In the genomic region with DNA sequence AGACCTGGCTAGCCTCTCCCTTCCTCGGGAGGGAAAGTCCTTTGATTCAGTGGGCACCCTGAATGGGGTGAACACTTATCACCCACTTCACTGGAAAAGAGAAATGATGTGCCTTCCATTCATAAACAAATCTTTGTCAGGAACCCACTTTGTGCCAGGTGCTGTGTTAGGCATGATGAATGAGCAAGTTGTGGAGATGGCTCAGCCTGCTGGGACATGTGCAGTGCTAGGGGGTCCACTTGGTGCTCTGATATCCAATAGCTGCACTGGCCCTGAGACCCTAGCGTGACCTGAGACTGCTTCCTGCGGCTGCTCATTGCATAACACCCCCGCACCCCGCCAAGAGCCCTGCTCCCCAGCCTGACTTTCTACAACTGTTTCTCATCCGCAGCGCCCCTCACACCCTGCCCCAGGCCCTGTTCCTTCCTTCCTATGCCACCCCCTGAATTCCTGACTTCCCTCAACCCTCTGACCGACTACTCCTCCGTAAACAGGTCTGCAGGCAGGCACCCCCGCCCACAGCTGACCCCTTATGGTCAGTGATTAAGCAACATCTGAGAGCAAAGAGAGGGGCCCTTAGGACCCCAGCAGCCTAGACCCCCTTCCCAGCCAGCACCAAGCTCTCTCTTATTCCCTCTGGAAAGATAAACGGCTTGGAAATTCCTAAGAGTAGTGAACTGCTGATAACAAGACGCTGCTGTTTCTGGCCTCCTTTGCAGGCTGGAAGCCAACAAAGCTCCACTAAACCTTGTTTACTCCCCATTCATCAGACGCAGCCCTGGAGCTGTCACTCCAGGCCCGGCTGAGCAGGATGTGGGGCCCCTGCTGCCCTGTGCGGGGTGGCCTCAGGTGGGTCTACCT, we compare ENCODE assay signal across 10 cellular contexts. TPM values are rescaled to one million over a fixed set of nuclear protein-coding genes. Genes with fewer than 3 reads are reported as not detected.
DNase-seq lines count a peak whose midpoint lies in the region; ATAC-seq, FAIRE-seq and TF ChIP-seq lines count a peak whose summit lies in the region.
"Had no signal": no experiment of that assay in that cellular context is flagged by ENCODE, and none has a peak within 500 bp of the region (broad histone marks: within the 10 kb centered on the region; RNA-seq: fewer than 3 reads in every experiment).

No MANE protein-coding gene starts in this region.

- H3K36me3 ChIP-seq in ascending aorta (peaks cover 43 to 76% of the 10 kb centered on the region in 2 donors), upper lobe of right lung (peaks cover 31% of the 10 kb centered on the region)

- FAIRE-seq in H54 (lab: Jason Lieb, UNC) = no peak

- CTCF ChIA-PET in T-cell (lab: Charles Lee) = interaction anchor here (0.6 to 2.3 kb wide), 3 partner anchors 19 to 1353 kb away, joined by 3 to 6 read pairs (median 4); no protein-coding TSS in a partner anchor

- H3K27ac ChIP-seq in ascending aorta = peak overlapping the region; percentile 58 to 75
- H3K27ac ChIP-seq in upper lobe of right lung = peak overlapping the region; percentile 68
- H3K27ac ChIP-seq: SJSA1 had no signal

- POLR2A ChIA-PET in T-cell (lab: Charles Lee) = no interaction called here

- peak overlapping the region; percentile 18 to 30 for H3K4me3 ChIP-seq in ascending aorta
- no peak overlapping the region for H3K4me3 ChIP-seq in fibroblast of the aortic adventitia (ENCODE audit: low read depth, low read length)
- H3K4me3 ChIP-seq in upper lobe of right lung = no peak overlapping the region
- H3K4me3 ChIP-seq: SJSA1 had no signal

- intact Hi-C loops in ascending aorta (cut with DNase I) (no loop called here), upper lobe of right lung (cut with DNase I) (no loop called here)

- H3K36me3 Mint-ChIP-seq in neural crest cell (ENCODE audit: low read depth) (no peaks in the 10 kb centered on the region), T-cell (peaks cover 47% of the 10 kb centered on the region)

- H3K4me1 ChIP-seq in ascending aorta = peaks cover 62 to 98% of the 10 kb centered on the region in 2 donors
- peaks cover 81% of the 10 kb centered on the region for H3K4me1 ChIP-seq in upper lobe of right lung

- peak overlapping the region; percentile 31 for H3K27ac Mint-ChIP-seq in neural crest cell (ENCODE audit: unreplicated experiment)
- H3K27ac Mint-ChIP-seq in T-cell = no peak overlapping the region

- no peak for TF ChIP-seq POLR2A in H54 (IDR thresholded peaks at IDR 0.05; ENCODE audit: low read depth, low read length)

- no peaks in the 10 kb centered on the region for H3K27me3 ChIP-seq in ascending aorta
- H3K27me3 ChIP-seq in upper lobe of right lung = no peaks in the 10 kb centered on the region
- H3K27me3 ChIP-seq: SJSA1 had no signal

- ATAC-seq in upper lobe of right lung = peak; percentile 14
- no peak for ATAC-seq in T-cell (replicated peaks in 1 of 4)
- ATAC-seq in GM18873 (IDR thresholded peaks at IDR 0.05; ENCODE audit: low FRiP score, unreplicated experiment) = no peak

- H3K27me3 Mint-ChIP-seq in neural crest cell (ENCODE audit: low read depth) (no peaks in the 10 kb centered on the region), T-cell (no peaks in the 10 kb centered on the region)

- TF ChIP-seq CTCF in ascending aorta (IDR thresholded peaks at IDR 0.05) (no peak), fibroblast of the aortic adventitia (IDR thresholded peaks at IDR 0.05; ENCODE audit: insufficient read depth, low read length) (no peak), neural crest cell (conservative IDR thresholded peaks at IDR 0.05) (no peak), upper lobe of right lung (IDR thresholded peaks at IDR 0.05) (no peak)

- DNase-seq in ascending aorta (ENCODE audit: low spot score in 2 of 2) = no peak
- peak; percentile 80 for DNase-seq in fibroblast of the aortic adventitia (ENCODE audit: low read depth)
- no peak for DNase-seq in neural crest cell (ENCODE audit: low read depth, low spot score)
- DNase-seq in upper lobe of right lung = no peak
- no peak for DNase-seq in T-cell
- DNase-seq in H54 (ENCODE audit: insufficient read length, low spot score) = no peak
- DNase-seq: NCI-H2029; stimulated activated naive CD4-positive, alpha-beta T cell had no signal

- H3K4me3 Mint-ChIP-seq in neural crest cell = no peak overlapping the region
- H3K4me3 Mint-ChIP-seq in T-cell = no peak overlapping the region

- H3K9me3 ChIP-seq in ascending aorta = no peaks in the 10 kb centered on the region
- H3K9me3 ChIP-seq in upper lobe of right lung = no peaks in the 10 kb centered on the region
- H3K9me3 ChIP-seq: SJSA1 had no signal

- peaks cover 38% of the 10 kb centered on the region for H3K4me1 Mint-ChIP-seq in neural crest cell
- H3K4me1 Mint-ChIP-seq in T-cell = no peaks in the 10 kb centered on the region

- H3K9me3 Mint-ChIP-seq in neural crest cell = no peaks in the 10 kb centered on the region
- no peaks in the 10 kb centered on the region for H3K9me3 Mint-ChIP-seq in T-cell

RNA-seq across cellular contexts. Expression of gene CSRP1, which starts 12.9 kb away (rescaled TPM):
- 948 TPM for total RNA-seq in ascending aorta
- total RNA-seq in fibroblast of the aortic adventitia (ENCODE audit: low replicate concordance) = 86.9 and 120 TPM in 2 replicates
- 0.41 and 1.5 TPM in 2 replicates for total RNA-seq in neural crest cell
- total RNA-seq in upper lobe of right lung = 280 TPM
- total RNA-seq in T-cell = 10 to 100 TPM; 35.0 to 47.2 (median 36.8) TPM

RNA-seq across cellular contexts. Expression of gene PHLDA3, which starts 25.0 kb away (rescaled TPM):
- total RNA-seq in ascending aorta (111 TPM), fibroblast of the aortic adventitia (ENCODE audit: low replicate concordance) (68.6 and 164 TPM in 2 replicates), neural crest cell (10.7 and 12.6 TPM in 2 replicates), upper lobe of right lung (90.0 TPM), T-cell (1 to 10 TPM in 4 of 5 donors, under 1 TPM in 1; 0.83 to 5.8 (median 3.6) TPM)

RNA-seq across cellular contexts. Expression of gene NAV1, which starts 44.9 kb away (rescaled TPM):
- 131 TPM for total RNA-seq in ascending aorta
- total RNA-seq in fibroblast of the aortic adventitia (ENCODE audit: low replicate concordance) = 29.8 and 136 TPM in 2 replicates
- 44.1 and 47.3 TPM in 2 replicates for total RNA-seq in neural crest cell
- total RNA-seq in upper lobe of right lung = 34.1 TPM
- 1 to 10 TPM; 2.8 to 6.9 (median 4.7) TPM for total RNA-seq in T-cell

Comparison
In these comparisons a context has a peak if more than half of its experiments do, and no peak if none do; other contexts are left out.
1. H3K4me3 ChIP-seq: peak in ascending aorta (2 of 2); none in fibroblast of the aortic adventitia (single experiment) and upper lobe of right lung (single experiment).
2. RNA of gene CSRP1, which starts 12.9 kb away (total RNA-seq): 948 TPM in ascending aorta (single experiment), 280 TPM in upper lobe of right lung (single experiment), 86.9 to 120 TPM in fibroblast of the aortic adventitia and 35.0 to 47.2 TPM in T-cell; 0.41 to 1.5 TPM in neural crest cell; every median in the first group is over 10 times any median in the second.